ENCODE assay signal across 26 cellular contexts in genomic region chr4:48798117-48798516, GRCh38. TPM values are rescaled to one million over a fixed set of nuclear protein-coding genes. Genes with fewer than 3 reads are reported as not detected.
A peak's percentile ranks its signal among the peaks of the same experiment; 100 is the strongest.
DNase-seq lines count a peak whose midpoint lies in the region; ATAC-seq, FAIRE-seq and TF ChIP-seq lines count a peak whose summit lies in the region.
"Had no signal": no experiment of that assay in that cellular context is flagged by ENCODE, and none has a peak within 500 bp of the region (broad histone marks: within the 10 kb centered on the region; RNA-seq: fewer than 3 reads in every experiment).

No MANE protein-coding gene starts in this region.

- H3K27ac Mint-ChIP-seq in neural progenitor cell, result no peak overlapping the region
- H3K27ac Mint-ChIP-seq: CD4-positive, alpha-beta T cell; CD8-positive, alpha-beta memory T cell; HFFc6 had no signal

- no peak overlapping the region for H3K9ac ChIP-seq in HepG2 (ENCODE audit: insufficient read depth, low read depth, low read length)
- H3K9ac ChIP-seq in neural progenitor cell, result no peak overlapping the region
- H3K9ac ChIP-seq: BLaER1 treated with 17β-estradiol and CSF1 and Interleukin-3, amounts not matched to agents 10 nM and 100 nM had no signal

- no peaks in the 10 kb centered on the region for H3K9me3 Mint-ChIP-seq in neural progenitor cell
- H3K9me3 Mint-ChIP-seq: CD4-positive, alpha-beta T cell; CD8-positive, alpha-beta memory T cell; HFFc6 had no signal

- no peaks in the 10 kb centered on the region for H3K36me3 ChIP-seq in HepG2 (replicated peaks in 1 of 2; ENCODE audit: control insufficient read depth in 1 of 2, insufficient read depth in 2 of 2, low read length in 2 of 2)
- no peaks in the 10 kb centered on the region for H3K36me3 ChIP-seq in right lobe of liver
- no peaks in the 10 kb centered on the region for H3K36me3 ChIP-seq in ascending aorta
- H3K36me3 ChIP-seq in neural progenitor cell, result no peaks in the 10 kb centered on the region
- H3K36me3 ChIP-seq: BE2C; BLaER1 treated with 17β-estradiol and CSF1 and Interleukin-3, amounts not matched to agents 10 nM and 100 nM; HAP-1 had no signal

- H3K4me1 Mint-ChIP-seq in neural progenitor cell, result no peaks in the 10 kb centered on the region
- H3K4me1 Mint-ChIP-seq: CD8-positive, alpha-beta memory T cell had no signal

- H3K27me3 ChIP-seq in HepG2 (ENCODE audit: control insufficient read depth in 1 of 2, insufficient read depth in 2 of 2, low read length in 2 of 2), result no peaks in the 10 kb centered on the region; a peak in 2 of 5 replicates
- no peaks in the 10 kb centered on the region for H3K27me3 ChIP-seq in right lobe of liver
- no peaks in the 10 kb centered on the region for H3K27me3 ChIP-seq in ascending aorta
- H3K27me3 ChIP-seq in neural progenitor cell, result no peaks in the 10 kb centered on the region
- H3K27me3 ChIP-seq: BE2C; BLaER1 treated with 17β-estradiol and CSF1 and Interleukin-3, amounts not matched to agents 10 nM and 100 nM had no signal

- intact Hi-C loops in HepG2 (cut with micrococcal nuclease; ENCODE audit: unreplicated experiment) (no loop called here), right lobe of liver (cut with DNase I) (no loop called here), ascending aorta (cut with DNase I) (loop anchor here (10.0 kb wide), 1 partner anchor 453 kb away; the partner anchor contains the start of gene SLAIN2), Right ventricle myocardium superior (cut with DNase I) (no loop called here)

- BruUV-seq in HepG2 (replicated peaks; lab: Mats Ljungman, UMichigan), result no TSS peak

- FAIRE-seq in HepG2 (lab: Jason Lieb, UNC), result no peak
- FAIRE-seq: A549, D721Med, GM12878, H54 had no signal

- DNase-seq in HepG2 (ENCODE audit: low spot score) (no peak), right lobe of liver (no peak), ascending aorta (ENCODE audit: low spot score in 2 of 2) (no peak), neural progenitor cell (ENCODE audit: low spot score) (no peak), Right ventricle myocardium superior (no peak), NCI-H1417 (lab: John Stamatoyannopoulos, UW) (no peak)
- DNase-seq: 8988T; ACHN; AML-193; BE2C; CD4-positive, alpha-beta T cell; CD8-positive, alpha-beta memory T cell; DMS 273 treated with DMSO at 0.1 percent for 48 hours; DMS79; EL; GDM1; GOT3; HFFc6 had no signal

- H3K79me2 ChIP-seq in HepG2 (ENCODE audit: insufficient read depth, low read length) (no peaks in the 10 kb centered on the region), neural progenitor cell (ENCODE audit: low read depth) (no peaks in the 10 kb centered on the region)

- ATAC-seq in HepG2, result 0 out of 3 replicates have a peak, but pooled peaks have one; percentile 29
- no peak for ATAC-seq in right lobe of liver
- no peak for ATAC-seq in Right ventricle myocardium superior (ENCODE audit: poor library complexity)
- ATAC-seq in HG03039 (IDR thresholded peaks at IDR 0.05; ENCODE audit: unreplicated experiment), result no peak
- ATAC-seq: A549 had no signal

- CTCF ChIA-PET in HepG2 (lab: Yijun Ruan, JAX; ENCODE audit: low intra/inter-chr PET ratio, low total read pairs), result no interaction called here

- TF ChIP-seq CTCF in HepG2 (CRISPR knock-in tag; IDR thresholded peaks at IDR 0.05) (no peak), right lobe of liver (IDR thresholded peaks at IDR 0.05) (no peak), ascending aorta (IDR thresholded peaks at IDR 0.05) (no peak), neural progenitor cell (IDR thresholded peaks at IDR 0.05) (no peak)

- no peaks in the 10 kb centered on the region for H3K36me3 Mint-ChIP-seq in neural progenitor cell
- H3K36me3 Mint-ChIP-seq: CD14-positive monocyte; CD8-positive, alpha-beta memory T cell had no signal

- no peak for TF ChIP-seq RAD21 in HepG2 (CRISPR knock-in tag; IDR thresholded peaks at IDR 0.05)

- POLR2A ChIA-PET in HepG2 (lab: Yijun Ruan, JAX), result no interaction called here

- H2AFZ ChIP-seq in HepG2 (ENCODE audit: low read length), result no peak overlapping the region
- peak overlapping the region; percentile 12 for H2AFZ ChIP-seq in neural progenitor cell (replicated peaks)

- H3K27ac ChIP-seq in HepG2 (ENCODE audit: extremely low read length, insufficient read depth, low read length) (no peak overlapping the region), right lobe of liver (no peak overlapping the region), ascending aorta (peak overlapping the region; percentile 33 to 59), neural progenitor cell (no peak overlapping the region)
- H3K27ac ChIP-seq: A549; BLaER1 treated with 17β-estradiol and CSF1 and Interleukin-3, amounts not matched to agents 10 nM and 100 nM had no signal

- H3K4me3 Mint-ChIP-seq in neural progenitor cell, result no peak overlapping the region
- H3K4me3 Mint-ChIP-seq: CD14-positive monocyte; CD4-positive, alpha-beta T cell; CD8-positive, alpha-beta memory T cell; HFFc6 had no signal

- TF ChIP-seq POLR2A in HepG2 (IDR thresholded peaks at IDR 0.05; ENCODE audit: insufficient read depth in 1 of 2, low read depth in 2 of 2, low read length in 2 of 2), result no peak
- no peak for TF ChIP-seq POLR2A in right lobe of liver (IDR thresholded peaks at IDR 0.05)

- no peak overlapping the region for H3K4me2 ChIP-seq in HepG2 (ENCODE audit: low read depth, low read length)
- no peak overlapping the region for H3K4me2 ChIP-seq in neural progenitor cell
- H3K4me2 ChIP-seq: A549 had no signal

- H3F3A ChIP-seq in neural progenitor cell (ENCODE audit: low read depth), result no peaks in the 10 kb centered on the region

- no peak for TF ChIP-seq EP300 in HepG2 (IDR thresholded peaks at IDR 0.05; ENCODE audit: low read depth in 2 of 2, low read length in 2 of 2)
- TF ChIP-seq EP300 in HepG2 (CRISPR knock-in tag; IDR thresholded peaks at IDR 0.05; ENCODE audit: borderline replicate concordance), result no peak

- H3K9me3 ChIP-seq in HepG2 (ENCODE audit: low read length) (no peaks in the 10 kb centered on the region), right lobe of liver (no peaks in the 10 kb centered on the region), ascending aorta (no peaks in the 10 kb centered on the region), neural progenitor cell (ENCODE audit: low read depth) (no peaks in the 10 kb centered on the region)
- H3K9me3 ChIP-seq: A549; BE2C; BLaER1 treated with 17β-estradiol and CSF1 and Interleukin-3, amounts not matched to agents 10 nM and 100 nM; HAP-1 had no signal

- in situ Hi-C loops in HepG2 (cut with HindIII; ENCODE audit: extremely low pct_ligation_motif_present, low pct_unique_long_range_greater_than_20kb), result loop anchor here (25.0 kb wide), 1 partner anchor 211 kb away; no protein-coding TSS in a partner anchor

- WGBS in HepG2 (ENCODE audit: low lambda C conversion rate), result 5% methylated on average over 2 of the region's 2 CpGs
- 55% methylated on average over 2 of the region's 2 CpGs for WGBS in right lobe of liver (ENCODE audit: insufficient coverage, low coverage, low lambda C conversion rate, missing lambda C conversion rate)

- peaks cover 2% of the 10 kb centered on the region for H3K27me3 Mint-ChIP-seq in neural progenitor cell (ENCODE audit: insufficient read depth, low read depth)
- H3K27me3 Mint-ChIP-seq: CD4-positive, alpha-beta T cell had no signal

- H3K4me1 ChIP-seq in HepG2 (ENCODE audit: insufficient read depth, low read length), result peaks cover 37% of the 10 kb centered on the region
- no peaks in the 10 kb centered on the region for H3K4me1 ChIP-seq in right lobe of liver
- H3K4me1 ChIP-seq in ascending aorta, result peaks cover 8 to 44% of the 10 kb centered on the region in 2 donors
- H3K4me1 ChIP-seq in neural progenitor cell, result no peaks in the 10 kb centered on the region
- H3K4me1 ChIP-seq: BE2C had no signal

- H4K20me1 ChIP-seq in HepG2 (ENCODE audit: insufficient read depth, low read length) (no peaks in the 10 kb centered on the region), neural progenitor cell (ENCODE audit: low read depth) (no peaks in the 10 kb centered on the region)
- H4K20me1 ChIP-seq: BLaER1 treated with 17β-estradiol and CSF1 and Interleukin-3, amounts not matched to agents 10 nM and 100 nM had no signal

- no peak overlapping the region for H3K4me3 ChIP-seq in HepG2 (replicated peaks in 1 of 3; ENCODE audit: insufficient read depth in 1 of 3, low read depth in 2 of 3, low read length in 3 of 3)
- no peak overlapping the region for H3K4me3 ChIP-seq in right lobe of liver
- H3K4me3 ChIP-seq in ascending aorta, result no peak overlapping the region
- no peak overlapping the region for H3K4me3 ChIP-seq in neural progenitor cell
- H3K4me3 ChIP-seq: A549; BLaER1 treated with 17β-estradiol and CSF1 and Interleukin-3, amounts not matched to agents 10 nM and 100 nM; GM12878; HAP-1 had no signal

RNA-seq across cellular contexts. Expression of gene FRYL, which starts 18.0 kb away (rescaled TPM):
- total RNA-seq in HepG2 (2016; rRNA removed; fragmentation: Illumina TruSeq; extraction: Trizol), result 19.6 and 28.4 TPM in 2 replicates
- total RNA-seq in HepG2 (2016; cell fraction: cytosol; rRNA removed; fragmentation: Illumina TruSeq; extraction: Trizol; ENCODE audit: low read depth), result 4.5 and 6.9 TPM in 2 replicates
- 20.0 and 28.7 TPM in 2 replicates for total RNA-seq in HepG2 (2016; cell fraction: insoluble cytoplasmic fraction; rRNA removed; fragmentation: Illumina TruSeq; extraction: Trizol)
- 5.6 and 7.2 TPM in 2 replicates for total RNA-seq in HepG2 (2016; cell fraction: membrane; rRNA removed; fragmentation: Illumina TruSeq; extraction: Trizol)
- 57.5 and 66.0 TPM in 2 replicates for total RNA-seq in HepG2 (2016; cell fraction: nucleus; rRNA removed; fragmentation: Illumina TruSeq; extraction: Trizol)
- 7.8 and 9.7 TPM in 2 replicates for polyA plus RNA-seq in HepG2 (2011; rRNA removed)
- 2.5 and 4.4 TPM in 2 replicates for polyA plus RNA-seq in HepG2 (2011; cell fraction: cytosol; rRNA removed)
- polyA plus RNA-seq in HepG2 (2011; cell fraction: nucleus; rRNA removed), result 12.2 and 12.3 TPM in 2 replicates
- polyA plus RNA-seq in HepG2 (2012), result 7.0 and 7.6 TPM in 2 replicates
- 0.57 and 0.58 TPM in 2 replicates for polyA plus RNA-seq in HepG2 (2016; cell fraction: cytosol; fragmentation: Illumina TruSeq; extraction: Trizol; ENCODE audit: low read depth)
- polyA plus RNA-seq in HepG2 (2016; cell fraction: insoluble cytoplasmic fraction; fragmentation: Illumina TruSeq; extraction: Trizol; ENCODE audit: low read depth), result 9.9 and 12.5 TPM in 2 replicates
- 1.2 and 1.7 TPM in 2 replicates for polyA plus RNA-seq in HepG2 (2016; cell fraction: membrane; fragmentation: Illumina TruSeq; extraction: Trizol; ENCODE audit: low read depth)
- polyA plus RNA-seq in HepG2 (2016; cell fraction: nucleus; fragmentation: Illumina TruSeq; extraction: Trizol; ENCODE audit: insufficient read depth, low read depth), result 21.6 and 24.9 TPM in 2 replicates
- polyA minus RNA-seq in HepG2 (2011; rRNA and poly(A)+ RNA removed; ENCODE audit: low replicate concordance), result 27.4 and 29.3 TPM in 2 replicates
- polyA minus RNA-seq in HepG2 (2011; cell fraction: cytosol; rRNA and poly(A)+ RNA removed), result 12.0 and 18.5 TPM in 2 replicates
- polyA minus RNA-seq in HepG2 (2011; cell fraction: nucleus; rRNA and poly(A)+ RNA removed), result 177 and 185 TPM in 2 replicates
- total RNA-seq in right lobe of liver, result 10 to 100 TPM; 15.9 to 27.2 (median 23.3) TPM
- total RNA-seq in ascending aorta, result 40.6 TPM
- 62.8 and 70.5 TPM in 2 replicates for total RNA-seq in neural progenitor cell (ENCODE audit: low replicate concordance)
- 27.9 TPM for total RNA-seq in Right ventricle myocardium superior

RNA-seq across cellular contexts. Expression of gene OCIAD1, which starts 32.8 kb away (rescaled TPM):
- total RNA-seq in HepG2 (2016; rRNA removed; fragmentation: Illumina TruSeq; extraction: Trizol) (52.6 and 74.9 TPM in 2 replicates), right lobe of liver (100 to 1,000 TPM in 5 of 6 experiments, 10 to 100 TPM in 1; 94.8 to 120 (median 108) TPM), ascending aorta (146 TPM), neural progenitor cell (ENCODE audit: low replicate concordance) (162 and 260 TPM in 2 replicates), Right ventricle myocardium superior (121 TPM)
- total RNA-seq in HepG2 (2016; cell fraction: cytosol; rRNA removed; fragmentation: Illumina TruSeq; extraction: Trizol; ENCODE audit: low read depth), result 22.4 and 26.4 TPM in 2 replicates
- total RNA-seq in HepG2 (2016; cell fraction: insoluble cytoplasmic fraction; rRNA removed; fragmentation: Illumina TruSeq; extraction: Trizol), result 55.4 and 78.1 TPM in 2 replicates
- total RNA-seq in HepG2 (2016; cell fraction: membrane; rRNA removed; fragmentation: Illumina TruSeq; extraction: Trizol), result 29.7 and 31.7 TPM in 2 replicates
- total RNA-seq in HepG2 (2016; cell fraction: nucleus; rRNA removed; fragmentation: Illumina TruSeq; extraction: Trizol), result 69.1 and 73.3 TPM in 2 replicates
- 59.7 and 67.3 TPM in 2 replicates for polyA plus RNA-seq in HepG2 (2011; rRNA removed)
- polyA plus RNA-seq in HepG2 (2011; cell fraction: cytosol; rRNA removed), result 37.3 and 45.5 TPM in 2 replicates
- 23.3 and 29.6 TPM in 2 replicates for polyA plus RNA-seq in HepG2 (2011; cell fraction: nucleus; rRNA removed)
- 65.2 and 70.0 TPM in 2 replicates for polyA plus RNA-seq in HepG2 (2012)
- 15.0 and 17.6 TPM in 2 replicates for polyA plus RNA-seq in HepG2 (2016; cell fraction: cytosol; fragmentation: Illumina TruSeq; extraction: Trizol; ENCODE audit: low read depth)
- polyA plus RNA-seq in HepG2 (2016; cell fraction: insoluble cytoplasmic fraction; fragmentation: Illumina TruSeq; extraction: Trizol; ENCODE audit: low read depth), result 53.6 and 60.2 TPM in 2 replicates
- 23.3 and 25.0 TPM in 2 replicates for polyA plus RNA-seq in HepG2 (2016; cell fraction: membrane; fragmentation: Illumina TruSeq; extraction: Trizol; ENCODE audit: low read depth)
- polyA plus RNA-seq in HepG2 (2016; cell fraction: nucleus; fragmentation: Illumina TruSeq; extraction: Trizol; ENCODE audit: insufficient read depth, low read depth), result 116 and 122 TPM in 2 replicates
- polyA minus RNA-seq in HepG2 (2011; rRNA and poly(A)+ RNA removed; ENCODE audit: low replicate concordance), result 43.1 and 49.6 TPM in 2 replicates
- 32.1 and 36.1 TPM in 2 replicates for polyA minus RNA-seq in HepG2 (2011; cell fraction: cytosol; rRNA and poly(A)+ RNA removed)
- 57.4 and 68.6 TPM in 2 replicates for polyA minus RNA-seq in HepG2 (2011; cell fraction: nucleus; rRNA and poly(A)+ RNA removed)

Comparison
In these comparisons a context has a peak if more than half of its experiments do, and no peak if none do; other contexts are left out.
1. H3K27ac ChIP-seq: peak in ascending aorta (2 of 2); none in HepG2 (single experiment), right lobe of liver (0 of 3) and neural progenitor cell (single experiment).